ENCODE assay signal across 8 cellular contexts in the genomic region with DNA sequence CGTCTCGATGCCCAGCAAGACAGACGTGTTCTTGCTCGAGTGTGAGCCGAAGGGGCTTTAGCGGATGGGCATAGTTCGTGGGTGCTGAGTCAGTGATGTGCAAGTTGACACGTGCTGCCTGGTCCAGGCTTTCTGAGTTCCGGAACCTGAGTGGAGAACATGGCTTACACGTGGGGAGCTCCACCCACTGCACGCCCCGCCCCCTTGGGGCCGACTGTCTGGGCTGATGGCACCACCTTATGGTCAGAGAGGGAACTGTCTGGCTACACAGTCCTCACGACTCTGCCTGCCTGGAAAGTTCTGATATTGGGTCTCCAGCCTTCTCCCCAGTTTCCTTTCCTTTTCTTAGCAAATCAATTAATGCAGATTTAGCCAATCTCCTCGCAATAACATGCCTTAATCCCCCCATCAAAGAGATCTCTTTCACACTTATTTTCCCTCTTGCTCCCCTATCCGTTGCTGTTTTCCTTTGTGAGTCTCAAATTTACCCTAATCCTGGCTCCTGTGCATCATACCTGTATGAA. TPM values are rescaled to one million over a fixed set of nuclear protein-coding genes. Genes with fewer than 3 reads are reported as not detected.
DNase-seq lines count a peak whose midpoint lies in the region; ATAC-seq, FAIRE-seq and TF ChIP-seq lines count a peak whose summit lies in the region.

No MANE protein-coding gene starts in this region.

- H3K4me3 ChIP-seq in MG63 = no peak overlapping the region

- H3K27me3 Mint-ChIP-seq in activated naive CD4-positive, alpha-beta T cell treated with anti-CD3 and anti-CD28 coated beads, Interleukin-2, amount 10 ng/mL, durations not matched to agents 7 days and 5 days = peaks cover 46% of the 10 kb centered on the region

- no peak for TF ChIP-seq POLR2A in H54 (IDR thresholded peaks at IDR 0.05; ENCODE audit: low read depth, low read length)

- FAIRE-seq in H54 (lab: Jason Lieb, UNC) = peak; percentile 73

- DNase-seq in GM10248 (ENCODE audit: extremely low spot score) (peak; percentile 90), H54 (ENCODE audit: insufficient read length, low spot score) (peak; percentile 91), MG63 (peak; percentile 89), SK-N-DZ (ENCODE audit: low spot score) (peak; percentile 48), Right ventricle myocardium superior (peak; percentile 92), putamen (ENCODE audit: low spot score) (peak; percentile 75)
- DNase-seq in activated naive CD4-positive, alpha-beta T cell treated with anti-CD3 and anti-CD28 coated beads, Interleukin-2, amount 10 ng/mL, durations not matched to agents 7 days and 5 days = peak; percentile 93

- CTCF ChIA-PET in GM10248 (lab: Yijun Ruan, JAX) = interaction anchor here (0.6 to 9.8 kb wide), 40 partner anchors 9 to 642 kb away, joined by 3 to 210 read pairs (median 4); a partner anchor contains a TSS
- CTCF ChIA-PET in activated naive CD4-positive, alpha-beta T cell treated with anti-CD3 and anti-CD28 coated beads, Interleukin-2, amount 10 ng/mL, durations not matched to agents 7 days and 5 days (lab: Charles Lee) = interaction anchor here (0.5 to 7.1 kb wide), 19 partner anchors 10 to 359 kb away, joined by 3 to 139 read pairs (median 4); a partner anchor contains a TSS

- H3K27me3 ChIP-seq in MG63 = no peaks in the 10 kb centered on the region

- POLR2A ChIA-PET in GM10248 (lab: Yijun Ruan, JAX) = no interaction called here

- peaks cover 10% of the 10 kb centered on the region for H3K36me3 Mint-ChIP-seq in activated naive CD4-positive, alpha-beta T cell treated with anti-CD3 and anti-CD28 coated beads, Interleukin-2, amount 10 ng/mL, durations not matched to agents 7 days and 5 days

- H3K9me3 Mint-ChIP-seq in activated naive CD4-positive, alpha-beta T cell treated with anti-CD3 and anti-CD28 coated beads, Interleukin-2, amount 10 ng/mL, durations not matched to agents 7 days and 5 days = no peaks in the 10 kb centered on the region

- peak overlapping the region; percentile 47 for H3K27ac Mint-ChIP-seq in activated naive CD4-positive, alpha-beta T cell treated with anti-CD3 and anti-CD28 coated beads, Interleukin-2, amount 10 ng/mL, durations not matched to agents 7 days and 5 days

- H3K36me3 ChIP-seq in MG63 = peaks cover 10% of the 10 kb centered on the region

- peaks cover 38% of the 10 kb centered on the region for H3K4me1 Mint-ChIP-seq in activated naive CD4-positive, alpha-beta T cell treated with anti-CD3 and anti-CD28 coated beads, Interleukin-2, amount 10 ng/mL, durations not matched to agents 7 days and 5 days

- peak; percentile 86 for TF ChIP-seq CTCF in GM10248 (IDR thresholded peaks at IDR 0.05; ENCODE audit: control extremely low read depth, extremely low read depth, low read depth, missing control alignments)

- intact Hi-C loops in Right ventricle myocardium superior (cut with DNase I) = loop anchor here (1.0 kb wide), 1 partner anchor 38 kb away; no protein-coding TSS in a partner anchor

- H3K4me3 Mint-ChIP-seq in activated naive CD4-positive, alpha-beta T cell treated with anti-CD3 and anti-CD28 coated beads, Interleukin-2, amount 10 ng/mL, durations not matched to agents 7 days and 5 days = no peak overlapping the region

- no peaks in the 10 kb centered on the region for H3K9me3 ChIP-seq in MG63

- ATAC-seq in Right ventricle myocardium superior (ENCODE audit: poor library complexity) = peak; percentile 66
- ATAC-seq in HG02970 (IDR thresholded peaks at IDR 0.05; ENCODE audit: low FRiP score, unreplicated experiment) = no peak

RNA-seq across cellular contexts. Expression of a gene that starts 3.8 kb away (rescaled TPM):
- total RNA-seq in MG63 (2014; rRNA removed; shearing (Covaris generic); ENCODE audit: low replicate concordance) = 65.2 and 103 TPM in 2 replicates
- 0.19 and 3.6 TPM in 2 replicates for polyA plus RNA-seq in SK-N-DZ (2014; cell fraction: cytosol; rRNA removed)
- 0.13 and 0.35 TPM in 2 replicates for polyA plus RNA-seq in SK-N-DZ (2014; cell fraction: nucleus; rRNA removed)
- 9.6 TPM for total RNA-seq in Right ventricle myocardium superior
